In genomic region chr9:91948423-91949292, GRCh38 we compare ENCODE assay signal across 9 cellular contexts. TPM values are rescaled to one million over a fixed set of nuclear protein-coding genes. Genes with fewer than 3 reads are reported as not detected.
DNase-seq lines count a peak whose midpoint lies in the region; ATAC-seq, FAIRE-seq and TF ChIP-seq lines count a peak whose summit lies in the region.
"Had no signal": no experiment of that assay in that cellular context is flagged by ENCODE, and none has a peak within 500 bp of the region (broad histone marks: within the 10 kb centered on the region; RNA-seq: fewer than 3 reads in every experiment).

No MANE protein-coding gene starts in this region.

- CTCF ChIA-PET in K562 (lab: Yijun Ruan, JAX; ENCODE audit: low intra/inter-chr PET ratio), result interaction anchor here (1.9 kb wide), 1 partner anchor 173 kb away, joined by 16 read pairs; no protein-coding TSS in a partner anchor

- TF ChIP-seq POLR2A in K562 (conservative IDR thresholded peaks at IDR 0.05), result no peak

- peak overlapping the region; percentile 93 for H2AFZ ChIP-seq in K562 (ENCODE audit: low read depth, low read length)

- H4K20me1 ChIP-seq in K562 (replicated peaks; ENCODE audit: control insufficient read depth, insufficient read depth, low read length), result no peaks in the 10 kb centered on the region

- peak overlapping the region; percentile 73 to 95 for H3K9ac ChIP-seq in K562 (ENCODE audit: insufficient read depth in 1 of 2, low read depth in 2 of 2, low read length in 2 of 2)

- H3K27me3 ChIP-seq in K562 (ENCODE audit: control insufficient read depth in 2 of 2, insufficient read depth in 2 of 2, low read length in 2 of 2), result no peaks in the 10 kb centered on the region

- no peaks in the 10 kb centered on the region for H3K9me1 ChIP-seq in K562 (ENCODE audit: control insufficient read depth, insufficient read depth, low read length)

- peaks cover 64% of the 10 kb centered on the region for H3K79me2 ChIP-seq in K562 (ENCODE audit: control insufficient read depth, insufficient read depth, low read length)

- H3K4me3 ChIP-seq in K562, result peak overlapping the region; percentile 80

- peak; percentile 38 to 76 (median 46) for TF ChIP-seq CTCF in K562 (IDR thresholded peaks at IDR 0.05 in 2 of 3, conservative IDR thresholded peaks at IDR 0.05 in 1 of 3; ENCODE audit: insufficient read depth in 2 of 3, low read depth in 1 of 3, low read length in 3 of 3)

- ATAC-seq in K562 (peak; percentile 86), GM21381 (IDR thresholded peaks at IDR 0.05; ENCODE audit: unreplicated experiment) (no peak), GM21528 (IDR thresholded peaks at IDR 0.05; ENCODE audit: low FRiP score, unreplicated experiment) (no peak)

- H3K4me2 ChIP-seq in K562 (ENCODE audit: insufficient read depth, low read length), result peak overlapping the region; percentile 87

- peaks cover 4% of the 10 kb centered on the region for H3K9me3 ChIP-seq in K562 (replicated peaks; ENCODE audit: control insufficient read depth, insufficient read depth, low read depth, low read length)

- DNase-seq in GM03348 (ENCODE audit: low spot score) (peak; percentile 75), NCI-H460 (ENCODE audit: extremely low read depth, low read depth) (peak; percentile 8), K562 (ENCODE audit: extremely low read depth in 1 of 4, low spot score in 3 of 4) (peak; percentile 77 to 91 (median 81)), iPS-NIHi11 (ENCODE audit: low spot score) (peak; percentile 73), GF-D8 (lab: John Stamatoyannopoulos, UW) (no peak)
- peak in 2 of 3 donors; percentile 5 to 9 for DNase-seq in stimulated activated CD4-positive, alpha-beta T cell treated with anti-CD3 and anti-CD28 coated beads, TNF-alpha, amount 100 ng/mL, for 48 hours (ENCODE audit: low read depth in 3 of 3)

- H3K4me1 ChIP-seq in K562 (replicated peaks in 1 of 2; ENCODE audit: control insufficient read depth in 2 of 2, insufficient read depth in 2 of 2, low read length in 2 of 2), result peaks cover 25 to 33% of the 10 kb centered on the region in 2 experiments; a peak in 4 of 5 replicates

- in situ Hi-C loops in K562 (cut with MboI), result loop anchor here (5.0 kb wide), 1 partner anchor 36 kb away; no protein-coding TSS in a partner anchor

- BruUV-seq in K562 (replicated peaks; lab: Mats Ljungman, UMichigan), result no TSS peak

- H3K36me3 ChIP-seq in K562 (ENCODE audit: control insufficient read depth, insufficient read depth, low read length), result no peaks in the 10 kb centered on the region; the same call in 2 of the 3 replicates

- H3K27ac ChIP-seq in K562 (ENCODE audit: extremely low read depth, low read depth, low read length), result peak overlapping the region; percentile 79

- intact Hi-C loops in K562 (cut with micrococcal nuclease), result loop anchor here (5.0 kb wide), 1 partner anchor 146 kb away; no protein-coding TSS in a partner anchor

- WGBS in K562 (ENCODE audit: insufficient coverage, low coverage, missing lambda C conversion rate), result under 1% methylated on average over 25 of the region's 57 CpGs

- peak; percentile 27 to 30; a peak in 2 of 4 replicates for TF ChIP-seq RAD21 in K562 (CRISPR knock-in tag; conservative IDR thresholded peaks at IDR 0.05 in 1 of 2, IDR thresholded peaks at IDR 0.05 in 1 of 2)

- POLR2A ChIA-PET in K562 (lab: Yijun Ruan, JAX), result interaction anchor here (0.6 to 1.4 kb wide), 7 partner anchors 13 to 175 kb away, joined by 3 to 5 read pairs (median 3); no protein-coding TSS in a partner anchor

- FAIRE-seq in K562 (lab: Jason Lieb, UNC), result no peak

- TF ChIP-seq EP300 in K562 (IDR thresholded peaks at IDR 0.05; ENCODE audit: low read length), result no peak

TF ChIP-seq in K562, 482 proteins besides CTCF, POLR2A, EP300 and RAD21 (continues in another document):
- TF ChIP-seq GABPB1 (CRISPR knock-in tag; IDR thresholded peaks at IDR 0.05) (peak; percentile 44; the same call in 1 of the 2 replicates), TBP (optimal IDR thresholded peaks at IDR 0.05; ENCODE audit: low read depth, low read length) (peak; percentile 24), CEBPG (CRISPR knock-in tag; IDR thresholded peaks at IDR 0.05) (no peak), CEBPG (tag; conservative IDR thresholded peaks at IDR 0.05 in 1 of 2, IDR thresholded peaks at IDR 0.05 in 1 of 2) (peak in 1 of 2 experiments; percentile 15; a peak in 1 of 4 replicates), ZEB2 (IDR thresholded peaks at IDR 0.05) (peak; percentile 79; the same call in 1 of the 2 replicates), NBN (IDR thresholded peaks at IDR 0.05; ENCODE audit: low read depth) (0 out of 2 replicates have a peak, but pooled peaks have one; percentile 30), E2F6 (IDR thresholded peaks at IDR 0.05; ENCODE audit: borderline replicate concordance in 1 of 2, extremely low read depth in 1 of 2, insufficient read depth in 1 of 2, insufficient read length in 1 of 2, low read depth in 1 of 2, low read length in 1 of 2, poor library complexity in 1 of 2, severe bottlenecking in 1 of 2) (peak in 1 of 2 experiments; percentile 38), ZNF668 (CRISPR knock-in tag; IDR thresholded peaks at IDR 0.05) (no peak), ZNF12 (CRISPR knock-in tag; IDR thresholded peaks at IDR 0.05) (0 out of 2 replicates have a peak, but pooled peaks have one; percentile 72), BRD9 (IDR thresholded peaks at IDR 0.05; ENCODE audit: low read depth, partially characterized antibody) (no peak), CTCFL (IDR thresholded peaks at IDR 0.05; ENCODE audit: borderline replicate concordance, insufficient read depth, low read depth, low read length, poor library complexity, severe bottlenecking) (no peak), ETV1 (tag; conservative IDR thresholded peaks at IDR 0.05; ENCODE audit: low read depth) (peak; percentile 24; the same call in 1 of the 2 replicates), SETDB1 (IDR thresholded peaks at IDR 0.05; ENCODE audit: low read length) (no peak), ATF6 (CRISPR knock-in tag; IDR thresholded peaks at IDR 0.05) (peak; percentile 66; the same call in 1 of the 2 replicates), TARDBP (IDR thresholded peaks at IDR 0.05) (peak; percentile 55; the same call in 1 of the 2 replicates), XRCC5 (IDR thresholded peaks at IDR 0.05; ENCODE audit: low read depth, low read length) (0 out of 2 replicates have a peak, but pooled peaks have one; percentile 43)

RNA-seq across cellular contexts. Expression of gene ROR2, which starts 1.4 kb away (rescaled TPM):
- 0.10 and 0.14 TPM in 2 replicates for total RNA-seq in NCI-H460 (2014; rRNA removed; shearing (Covaris generic))
- not detected in 2 replicates for polyA plus RNA-seq in NCI-H460 (2014; cell fraction: nucleus; rRNA removed)
- 55.8 and 56.6 TPM in 2 replicates for total RNA-seq in K562 (2011; cell fraction: chromatin; rRNA removed; ENCODE audit: low replicate concordance)
- total RNA-seq in K562 (2011; cell fraction: nucleolus; rRNA removed), result 56.9 and 60.5 TPM in 2 replicates
- 36.5 and 49.8 TPM in 2 replicates for total RNA-seq in K562 (2011; cell fraction: nucleoplasm; rRNA removed)
- total RNA-seq in K562 (2014; rRNA removed), result 15.3 and 18.2 TPM in 2 replicates
- 11.4 and 17.3 TPM in 2 replicates for total RNA-seq in K562 (2014; rRNA removed; fragmentation: Illumina TruSeq; extraction: Trizol)
- 15.4 and 17.9 TPM in 2 replicates for total RNA-seq in K562 (2015; rRNA removed; fragmentation: Illumina TruSeq; extraction: Trizol)
- 33.6 and 33.8 TPM in 2 replicates for total RNA-seq in K562 (2021)
- polyA plus RNA-seq in K562 (2011; rRNA removed), result 7.7 and 8.1 TPM in 2 replicates
- 7.9 and 16.6 TPM in 2 replicates for polyA plus RNA-seq in K562 (2011; cell fraction: cytosol; rRNA removed)
- 11.8 and 20.5 TPM in 2 replicates for polyA plus RNA-seq in K562 (2011; cell fraction: nucleus; rRNA removed)
- polyA plus RNA-seq in K562 (2012), result 16.8 and 25.3 TPM in 2 replicates
- polyA plus RNA-seq in K562 (2014; fragmentation: Illumina TruSeq; extraction: Trizol), result 14.2 and 18.3 TPM in 2 replicates
- 1 to 10 TPM; 5.6 to 6.0 TPM for polyA plus RNA-seq in K562 (2014; fragmentation: Nextera tagmentation; extraction: Ambion mirVana)
- polyA plus RNA-seq in K562 (2014; rRNA removed), result 12.5 and 17.2 TPM in 2 replicates
- 11.9 and 15.1 TPM in 2 replicates for polyA minus RNA-seq in K562 (2011; rRNA and poly(A)+ RNA removed)
- polyA minus RNA-seq in K562 (2011; cell fraction: cytosol; rRNA and poly(A)+ RNA removed), result 16.4 and 18.1 TPM in 2 replicates
- 12.5 and 14.1 TPM in 2 replicates for polyA minus RNA-seq in K562 (2011; cell fraction: nucleus; rRNA and poly(A)+ RNA removed)
- total RNA-seq: mononuclear cell had no signal

Comparison
In these comparisons a context has a peak if more than half of its experiments do, and no peak if none do; other contexts are left out.
1. RNA of gene ROR2, which starts 1.4 kb away (total RNA-seq): 11.4 to 60.5 TPM in K562; 0.10 to 0.14 TPM in NCI-H460; every median in the first group is over 10 times any median in the second.